8 cellular contexts compared by ENCODE assay signal in the genomic region with DNA sequence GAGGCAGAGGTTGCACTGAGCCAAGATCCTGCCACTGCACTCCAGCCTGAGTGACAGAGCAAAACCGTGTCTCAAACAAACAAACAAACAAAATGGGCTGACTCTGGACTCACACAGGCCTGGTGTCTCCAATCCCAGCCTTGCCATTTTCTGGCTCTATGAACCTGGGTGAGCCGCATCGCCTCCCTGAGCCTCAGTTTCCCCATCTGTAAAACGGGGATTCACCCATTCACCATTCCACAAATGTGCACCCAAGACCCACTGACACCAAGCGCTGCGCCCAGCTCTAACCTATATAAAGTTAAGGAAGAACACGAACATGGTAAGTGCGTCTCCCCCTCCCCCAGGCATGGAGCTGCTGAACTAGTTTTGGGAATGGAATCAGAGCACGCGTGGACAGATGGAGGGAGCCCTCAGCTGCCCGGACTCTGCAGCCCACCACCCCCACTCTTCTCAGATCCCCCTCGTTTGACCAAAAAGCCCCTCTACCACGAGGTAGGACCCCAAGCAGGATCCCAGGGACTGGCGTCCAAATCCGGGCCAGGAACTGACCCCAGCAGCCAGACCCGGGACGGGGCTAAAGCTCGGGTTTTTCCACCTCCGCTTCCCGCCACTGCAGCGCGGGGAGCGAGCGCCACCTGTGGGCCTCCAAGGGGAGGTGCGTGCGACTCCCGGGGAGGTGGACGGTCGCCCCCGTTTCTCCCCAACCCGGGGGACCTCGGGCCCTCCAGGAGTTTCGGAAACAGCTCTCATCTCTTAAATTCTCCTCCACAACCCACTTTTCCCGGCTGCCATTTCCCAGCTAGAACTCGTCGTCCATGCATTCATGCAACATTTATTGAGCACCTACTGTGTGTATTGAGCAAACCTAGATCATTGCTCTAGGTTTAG. TPM values are rescaled to one million over a fixed set of nuclear protein-coding genes. Genes with fewer than 3 reads are reported as not detected.
DNase-seq lines count a peak whose midpoint lies in the region; ATAC-seq, FAIRE-seq and TF ChIP-seq lines count a peak whose summit lies in the region.

No MANE protein-coding gene starts in this region.

- H4K20me1 ChIP-seq in astrocyte (ENCODE audit: insufficient read depth, low read length) (no peaks in the 10 kb centered on the region), smooth muscle cell (ENCODE audit: low read depth) (no peaks in the 10 kb centered on the region)

- no peaks in the 10 kb centered on the region for H3K36me3 Mint-ChIP-seq in CD4-positive, alpha-beta T cell (ENCODE audit: low read depth)
- peaks cover 4% of the 10 kb centered on the region for H3K36me3 Mint-ChIP-seq in astrocyte (ENCODE audit: low read depth, unreplicated experiment)

- H3K4me1 ChIP-seq in astrocyte (ENCODE audit: insufficient read depth, low read length) (peaks cover 3% of the 10 kb centered on the region), iPS DF 6.9 (ENCODE audit: control insufficient read depth, insufficient read depth, low read length) (no peaks in the 10 kb centered on the region), smooth muscle cell (ENCODE audit: low read depth) (no peaks in the 10 kb centered on the region)

- no peaks in the 10 kb centered on the region for H3K27me3 ChIP-seq in CD4-positive, alpha-beta T cell (ENCODE audit: control insufficient read depth, insufficient read depth, low read length)
- H3K27me3 ChIP-seq in astrocyte (ENCODE audit: insufficient read depth, low read length) (peaks cover 14% of the 10 kb centered on the region), iPS DF 6.9 (ENCODE audit: control insufficient read depth, insufficient read depth, low read length) (no peaks in the 10 kb centered on the region), smooth muscle cell (ENCODE audit: low read depth) (no peaks in the 10 kb centered on the region)

- TF ChIP-seq CTCF in CD4-positive, alpha-beta T cell (IDR thresholded peaks at IDR 0.05) = peak; percentile 96
- TF ChIP-seq CTCF in astrocyte (IDR thresholded peaks at IDR 0.05; ENCODE audit: insufficient read depth, low read depth, low read length) (peak; percentile 59), smooth muscle cell (IDR thresholded peaks at IDR 0.05; ENCODE audit: borderline replicate concordance, insufficient read depth, poor library complexity, severe bottlenecking) (peak; percentile 99)

- no peak overlapping the region for H3K27ac ChIP-seq in CD4-positive, alpha-beta T cell (ENCODE audit: low read depth, low read length)
- H3K27ac ChIP-seq in astrocyte (ENCODE audit: low read depth, low read length) (no peak overlapping the region), iPS DF 6.9 (ENCODE audit: low read length) (no peak overlapping the region), smooth muscle cell (ENCODE audit: low read depth) (no peak overlapping the region)

- no peak for FAIRE-seq in astrocyte (lab: Jason Lieb, UNC)

- ATAC-seq in CD4-positive, alpha-beta T cell (ENCODE audit: poor library complexity) = peak; percentile 71
- no peak for ATAC-seq in GM18861 (IDR thresholded peaks at IDR 0.05; ENCODE audit: unreplicated experiment)

- no CpG with 5 or more reads among the region's 36 CpGs for WGBS in iPS DF 6.9 (ENCODE audit: insufficient coverage, insufficient read length)
- 27% methylated on average over 35 of the region's 36 CpGs for WGBS in smooth muscle cell (ENCODE audit: low lambda C conversion rate)

- DNase-seq in CD4-positive, alpha-beta T cell = peak; percentile 34 to 73 (median 56)
- DNase-seq in HT-29 (ENCODE audit: low spot score) = peak; percentile 37
- peak in 4 of 5 donors; percentile 51 to 59 (median 52) for DNase-seq in T-helper 1 cell
- DNase-seq in astrocyte (ENCODE audit: low read depth) = no peak
- DNase-seq in iPS DF 6.9 (ENCODE audit: low read depth, low spot score) = no peak
- peak; percentile 41 for DNase-seq in smooth muscle cell (lab: John Stamatoyannopoulos, UW; ENCODE audit: unreplicated experiment)
- DNase-seq in NCI-H2107 treated with DMSO at 0.1 percent for 48 hours (lab: John Stamatoyannopoulos, UW; ENCODE audit: unreplicated experiment) = no peak

- peak overlapping the region; percentile 46 for H3K9ac ChIP-seq in astrocyte (ENCODE audit: low read length)
- H3K9ac ChIP-seq in smooth muscle cell (ENCODE audit: low read depth) = no peak overlapping the region

- no peaks in the 10 kb centered on the region for H3F3A ChIP-seq in smooth muscle cell (ENCODE audit: low read depth)

- no peak overlapping the region for H3K4me3 Mint-ChIP-seq in CD4-positive, alpha-beta T cell
- H3K4me3 Mint-ChIP-seq in astrocyte (ENCODE audit: unreplicated experiment) = peak overlapping the region; percentile 54

- H3K4me1 Mint-ChIP-seq in CD4-positive, alpha-beta T cell (ENCODE audit: low read depth) = peaks cover 18% of the 10 kb centered on the region
- H3K4me1 Mint-ChIP-seq in astrocyte (ENCODE audit: low read depth, unreplicated experiment) = no peaks in the 10 kb centered on the region

- H3K9me3 ChIP-seq in CD4-positive, alpha-beta T cell (ENCODE audit: control insufficient read depth, low read length) = no peaks in the 10 kb centered on the region
- H3K9me3 ChIP-seq in astrocyte (ENCODE audit: insufficient read depth, low read depth, low read length) = no peaks in the 10 kb centered on the region
- H3K9me3 ChIP-seq in iPS DF 6.9 (ENCODE audit: control insufficient read depth, insufficient read depth, low read length) = no peaks in the 10 kb centered on the region
- no peaks in the 10 kb centered on the region for H3K9me3 ChIP-seq in smooth muscle cell (replicated peaks; ENCODE audit: low read depth)

- H3K36me3 ChIP-seq in astrocyte (ENCODE audit: insufficient read depth, low read length) (no peaks in the 10 kb centered on the region), iPS DF 6.9 (ENCODE audit: control insufficient read depth, insufficient read depth, low read length) (no peaks in the 10 kb centered on the region), smooth muscle cell (ENCODE audit: low read depth) (no peaks in the 10 kb centered on the region)

- POLR2A ChIA-PET in CD4-positive, alpha-beta T cell (lab: Charles Lee) = interaction anchor here (0.6 to 2.1 kb wide), 10 partner anchors 8 to 211 kb away, joined by 3 to 26 read pairs (median 5); partner anchors contain the start of genes ADGRE5 and ASF1B

- intact Hi-C loops in CD4-positive, alpha-beta T cell (cut with DNase I, micrococcal nuclease) = loop anchor here (1.0 to 10.0 kb wide), 8 partner anchors 53 to 468 kb away; partner anchors contain the start of gene MISP3 (in 1 of the 2)

- H2AFZ ChIP-seq in astrocyte (ENCODE audit: low read depth, low read length) = peak overlapping the region; percentile 69
- peak overlapping the region; percentile 59 for H2AFZ ChIP-seq in smooth muscle cell (ENCODE audit: low read depth)

- H3K79me2 ChIP-seq in astrocyte (ENCODE audit: insufficient read depth, low read length) (no peaks in the 10 kb centered on the region), smooth muscle cell (ENCODE audit: low read depth) (no peaks in the 10 kb centered on the region)

- H3K27ac Mint-ChIP-seq in CD4-positive, alpha-beta T cell = no peak overlapping the region
- H3K27ac Mint-ChIP-seq in astrocyte (ENCODE audit: unreplicated experiment) = no peak overlapping the region

- no peaks in the 10 kb centered on the region for H3K9me3 Mint-ChIP-seq in CD4-positive, alpha-beta T cell
- no peaks in the 10 kb centered on the region for H3K9me3 Mint-ChIP-seq in astrocyte (ENCODE audit: unreplicated experiment)

- no peaks in the 10 kb centered on the region for H3K27me3 Mint-ChIP-seq in CD4-positive, alpha-beta T cell
- peaks cover 33% of the 10 kb centered on the region for H3K27me3 Mint-ChIP-seq in astrocyte (ENCODE audit: low read depth, unreplicated experiment)

- CTCF ChIA-PET in CD4-positive, alpha-beta T cell (lab: Charles Lee) = interaction anchor here (0.6 to 3.1 kb wide), 41 partner anchors 8 to 441 kb away, joined by 3 to 34 read pairs (median 4); partner anchors contain the start of genes ADGRE5 and ASF1B

- peak overlapping the region; percentile 33 for H3K4me3 ChIP-seq in astrocyte (ENCODE audit: insufficient read depth, low read depth, low read length)
- peak overlapping the region; percentile 5; the same call in 1 of the 2 replicates for H3K4me3 ChIP-seq in iPS DF 6.9 (ENCODE audit: low read length)
- peak overlapping the region; percentile 34 for H3K4me3 ChIP-seq in smooth muscle cell

- H3K4me2 ChIP-seq in astrocyte (ENCODE audit: low read length) (peak overlapping the region; percentile 86), smooth muscle cell (peak overlapping the region; percentile 85)

RNA-seq across cellular contexts. Expression of gene ADGRE5, which starts 33.0 kb away (rescaled TPM):
- 100 to 1,000 TPM; 745 to 751 TPM for total RNA-seq in CD4-positive, alpha-beta T cell
- 41.4 and 62.8 TPM in 2 replicates for total RNA-seq in HT-29 (2014; rRNA removed; shearing (Covaris generic))
- total RNA-seq in astrocyte (8.2 and 9.2 TPM in 2 replicates), smooth muscle cell (2.6 and 3.0 TPM in 2 replicates)
- polyA plus RNA-seq in smooth muscle cell = 5.5 and 5.6 TPM in 2 replicates

Comparison
In these comparisons a context has a peak if more than half of its experiments do, and no peak if none do; other contexts are left out.
1. DNase-seq: peak in CD4-positive, alpha-beta T cell (10 of 10), HT-29 (single experiment), T-helper 1 cell (4 of 5) and smooth muscle cell (single experiment); none in astrocyte (single experiment), iPS DF 6.9 (single experiment) and NCI-H2107 treated with DMSO at 0.1 percent for 48 hours (single experiment).
2. RNA of gene ADGRE5, which starts 33.0 kb away (total RNA-seq): 745 to 751 TPM in CD4-positive, alpha-beta T cell; 41.4 to 62.8 TPM in HT-29, 8.2 to 9.2 TPM in astrocyte and 2.6 to 3.0 TPM in smooth muscle cell; every median in the first group is over 10 times any median in the second.
3. Peak in every context shown above with its lines, with median percentiles within 50 percentile points of each other: CTCF ChIP-seq and H3K4me3 ChIP-seq.